19 cellular contexts compared by ENCODE assay signal in genomic region chr5:139845846-139846681, GRCh38. TPM values are rescaled to one million over a fixed set of nuclear protein-coding genes. Genes with fewer than 3 reads are reported as not detected.
DNase-seq lines count a peak whose midpoint lies in the region; ATAC-seq and TF ChIP-seq lines count a peak whose summit lies in the region.
"Had no signal": no experiment of that assay in that cellular context is flagged by ENCODE, and none has a peak within 500 bp of the region (broad histone marks: within the 10 kb centered on the region; RNA-seq: fewer than 3 reads in every experiment).

No MANE protein-coding gene starts in this region.

- H3K4me3 ChIP-seq in DND-41 (ENCODE audit: low read depth in 1 of 2, low read length in 2 of 2) (no peak overlapping the region), liver (ENCODE audit: low read depth in 1 of 3, low read length in 3 of 3) (no peak overlapping the region), prostate gland (no peak overlapping the region), lower leg skin (ENCODE audit: low read depth, poor library complexity, severe bottlenecking) (no peak overlapping the region), GM23248 (no peak overlapping the region)
- H3K4me3 ChIP-seq: adrenal gland, colonic mucosa, upper lobe of left lung had no signal

- DNase-seq in DND-41 (no peak), SW480 (ENCODE audit: low spot score) (peak; percentile 61), prostate gland (ENCODE audit: low spot score) (peak; percentile 63), lower leg skin (ENCODE audit: low spot score in 2 of 2) (no peak), GM23248 (no peak), T-helper 9 cell (no peak)
- DNase-seq: activated CD8-positive, alpha-beta T cell treated with anti-CD3 and anti-CD28 coated beads for 36 hours; colonic mucosa; DMS53; foreskin fibroblast; mesendoderm; NCI-H774; upper lobe of left lung had no signal

- intact Hi-C loops in prostate gland (cut with DNase I): loop anchor here (5.0 kb wide), 1 partner anchor 121 kb away; no protein-coding TSS in a partner anchor
- intact Hi-C loops in lower leg skin (cut with DNase I; ENCODE audit: low total_unique reads): no loop called here

- ATAC-seq in DND-41 (ENCODE audit: insufficient read depth, low read depth) (no peak), GM18517 (IDR thresholded peaks at IDR 0.05; ENCODE audit: unreplicated experiment) (no peak)
- ATAC-seq: activated CD8-positive, alpha-beta T cell treated with anti-CD3 and anti-CD28 coated beads for 36 hours; stimulated activated effector memory CD8-positive, alpha-beta T cell treated with anti-CD3 and anti-CD28 coated beads, Interleukin-12 subunit alpha, Interleukin-12 subunit beta, amount 100 ng/mL, for 72 hours had no signal

- no peaks in the 10 kb centered on the region for H3K9me3 ChIP-seq in DND-41 (ENCODE audit: insufficient read depth, low read length, severe bottlenecking)
- no peaks in the 10 kb centered on the region for H3K9me3 ChIP-seq in liver (ENCODE audit: control insufficient read depth in 4 of 4, low read length in 3 of 4)
- no peaks in the 10 kb centered on the region for H3K9me3 ChIP-seq in prostate gland
- no peaks in the 10 kb centered on the region for H3K9me3 ChIP-seq in GM23248 (ENCODE audit: low read depth)
- H3K9me3 ChIP-seq: adrenal gland, colonic mucosa, neutrophil, upper lobe of left lung had no signal

- no peak overlapping the region for H2AFZ ChIP-seq in DND-41 (ENCODE audit: low read depth, low read length)
- H2AFZ ChIP-seq in GM23248: no peak overlapping the region

- H3K4me1 ChIP-seq in DND-41 (ENCODE audit: insufficient read depth, low read length): no peaks in the 10 kb centered on the region
- H3K4me1 ChIP-seq in liver (ENCODE audit: control insufficient read depth in 4 of 4, insufficient read depth in 4 of 4, low read length in 3 of 4): peaks cover 5 to 12% (median 9%) of the 10 kb centered on the region in 4 donors
- no peaks in the 10 kb centered on the region for H3K4me1 ChIP-seq in prostate gland (replicated peaks)
- H3K4me1 ChIP-seq in GM23248 (ENCODE audit: insufficient read depth): no peaks in the 10 kb centered on the region
- H3K4me1 ChIP-seq: adrenal gland, colonic mucosa had no signal

- H4K20me1 ChIP-seq in DND-41 (ENCODE audit: insufficient read depth, low read length): no peaks in the 10 kb centered on the region
- H4K20me1 ChIP-seq in GM23248 (ENCODE audit: insufficient read depth): no peaks in the 10 kb centered on the region

- in situ Hi-C loops in GM23248 (cut with MboI): no loop called here

- TF ChIP-seq RAD21 in liver (IDR thresholded peaks at IDR 0.05): no peak

- peaks cover 3% of the 10 kb centered on the region; the same call in 1 of the 2 replicates for H3F3A ChIP-seq in GM23248 (ENCODE audit: insufficient read depth)

- H3K9me2 ChIP-seq in GM23248 (ENCODE audit: insufficient read depth): no peaks in the 10 kb centered on the region

- H3K4me2 ChIP-seq in DND-41 (ENCODE audit: insufficient read depth, low read length) (no peak overlapping the region), GM23248 (ENCODE audit: unreplicated experiment) (no peak overlapping the region)

- H3K9ac ChIP-seq in DND-41 (ENCODE audit: low read depth, low read length) (no peak overlapping the region), liver (ENCODE audit: low read depth in 1 of 2, low read length in 2 of 2) (no peak overlapping the region), GM23248 (no peak overlapping the region)

- TF ChIP-seq CTCF in DND-41 (IDR thresholded peaks at IDR 0.05; ENCODE audit: borderline replicate concordance, extremely low read depth, low read length, poor library complexity, severe bottlenecking): peak; percentile 8
- TF ChIP-seq CTCF in liver (IDR thresholded peaks at IDR 0.05; ENCODE audit: low read depth, low read length, missing input control): no peak
- no peak for TF ChIP-seq CTCF in prostate gland (IDR thresholded peaks at IDR 0.05)
- no peak for TF ChIP-seq CTCF in lower leg skin (IDR thresholded peaks at IDR 0.05)

- H3K36me3 ChIP-seq in DND-41 (ENCODE audit: insufficient read depth, low read length): no peaks in the 10 kb centered on the region
- no peaks in the 10 kb centered on the region for H3K36me3 ChIP-seq in liver (ENCODE audit: control insufficient read depth in 4 of 4, insufficient read depth in 3 of 4, low read depth in 1 of 4, low read length in 3 of 4)
- H3K36me3 ChIP-seq in prostate gland: no peaks in the 10 kb centered on the region
- H3K36me3 ChIP-seq in GM23248 (ENCODE audit: low read depth): no peaks in the 10 kb centered on the region
- H3K36me3 ChIP-seq: adrenal gland, colonic mucosa, neutrophil, upper lobe of left lung had no signal

- TF ChIP-seq POLR2A in prostate gland (IDR thresholded peaks at IDR 0.05) (no peak), lower leg skin (IDR thresholded peaks at IDR 0.05) (no peak)

- H3K27ac ChIP-seq in DND-41 (ENCODE audit: low read length) (no peak overlapping the region), liver (ENCODE audit: low read depth in 1 of 2, low read length in 2 of 2) (no peak overlapping the region), prostate gland (peak overlapping the region in 1 of 2 donors; percentile 38), GM23248 (no peak overlapping the region)
- H3K27ac ChIP-seq: adrenal gland, colonic mucosa, neutrophil, upper lobe of left lung had no signal

- 62% methylated on average over 18 of the region's 18 CpGs for WGBS in liver
- 36% methylated on average over 18 of the region's 18 CpGs for WGBS in prostate gland
- 62 to 66% methylated on average over 18 of the region's 18 CpGs for WGBS in lower leg skin, 2 donors
- 73 to 74% methylated on average over 18 of the region's 18 CpGs for WGBS in GM23248 (ENCODE audit: low coverage in 1 of 2, low lambda C conversion rate in 2 of 2, missing lambda C conversion rate in 2 of 2), 2 experiments

- peaks cover 8% of the 10 kb centered on the region for H3K27me3 ChIP-seq in DND-41 (ENCODE audit: insufficient read depth, low read length, poor library complexity)
- no peaks in the 10 kb centered on the region for H3K27me3 ChIP-seq in liver (ENCODE audit: control insufficient read depth in 4 of 4, insufficient read depth in 4 of 4, low read length in 3 of 4)
- no peaks in the 10 kb centered on the region for H3K27me3 ChIP-seq in prostate gland (replicated peaks; ENCODE audit: insufficient read depth)
- peaks cover 18% of the 10 kb centered on the region for H3K27me3 ChIP-seq in GM23248 (replicated peaks; ENCODE audit: insufficient read depth)
- H3K27me3 ChIP-seq: adrenal gland had no signal

- no peaks in the 10 kb centered on the region for H3K79me2 ChIP-seq in DND-41 (ENCODE audit: insufficient read depth, low read length)
- H3K79me2 ChIP-seq in GM23248 (ENCODE audit: insufficient read depth): no peaks in the 10 kb centered on the region

TF ChIP-seq in liver, 16 proteins besides CTCF, POLR2A, EP300 and RAD21:
- no peak for TF ChIP-seq FOXA1 (IDR thresholded peaks at IDR 0.05)
- peak; percentile 61 to 68 for TF ChIP-seq RXRA (IDR thresholded peaks at IDR 0.05)
- TF ChIP-seq GABPA (IDR thresholded peaks at IDR 0.05 in 1 of 2, conservative IDR thresholded peaks at IDR 0.05 in 1 of 2): no peak
- TF ChIP-seq NR2F2 (IDR thresholded peaks at IDR 0.05): peak; percentile 23
- TF ChIP-seq SP1 (IDR thresholded peaks at IDR 0.05): peak; percentile 66
- TF ChIP-seq HNF4A (conservative IDR thresholded peaks at IDR 0.05): peak; percentile 83
- TF ChIP-seq HNF4G (IDR thresholded peaks at IDR 0.05): peak; percentile 27

RNA-seq across cellular contexts. Expression of gene PSD2, which starts 50.5 kb away (rescaled TPM):
- total RNA-seq in liver (under 1 TPM in 1 of 2 donors, not detected in 1; 0.05 TPM), prostate gland (under 1 TPM; 0.46 to 0.74 TPM), lower leg skin (under 1 TPM; 0.15 to 0.30 (median 0.16) TPM)
- polyA plus RNA-seq in liver (not detected), GM23248 (2016; fragmentation: Nextera tagmentation; extraction: Ambion mirVana) (0.11 TPM in 1 of 2 replicates, not detected in the other)
- total RNA-seq in GM23248 (2014; rRNA removed; shearing (Covaris generic)): under 0.01 TPM in 1 of 2 replicates, not detected in the other
- total RNA-seq: endothelial cell of umbilical vein had no signal
- polyA plus RNA-seq: endothelial cell of umbilical vein had no signal

Comparison
In these comparisons a context has a peak if more than half of its experiments do, and no peak if none do; other contexts are left out.
1. DNase-seq: peak in SW480 (single experiment) and prostate gland (single experiment); none in DND-41 (single experiment), lower leg skin (0 of 2), GM23248 (single experiment) and T-helper 9 cell (single experiment).